ENCODE assay signal across 1 cellular context in genomic region chr1:151702936-151703335, GRCh38.
TF ChIP-seq lines count a peak whose summit lies in the region.

No MANE protein-coding gene starts in this region.

TF ChIP-seq in IMR-90, 13 proteins besides CTCF, POLR2A, EP300 and RAD21:
- TF ChIP-seq SMC3 (IDR thresholded peaks at IDR 0.05; ENCODE audit: low read depth, low read length) (no peak), MXI1 (IDR thresholded peaks at IDR 0.05; ENCODE audit: borderline replicate concordance, low read depth, low read length) (no peak), BHLHE40 (IDR thresholded peaks at IDR 0.05; ENCODE audit: low read depth, low read length) (no peak), MAFK (IDR thresholded peaks at IDR 0.05; ENCODE audit: low read depth, low read length) (no peak), ELK1 (IDR thresholded peaks at IDR 0.05; ENCODE audit: borderline replicate concordance, low read depth, low read length) (no peak)
